12 cellular contexts compared by ENCODE assay signal in the genomic region with DNA sequence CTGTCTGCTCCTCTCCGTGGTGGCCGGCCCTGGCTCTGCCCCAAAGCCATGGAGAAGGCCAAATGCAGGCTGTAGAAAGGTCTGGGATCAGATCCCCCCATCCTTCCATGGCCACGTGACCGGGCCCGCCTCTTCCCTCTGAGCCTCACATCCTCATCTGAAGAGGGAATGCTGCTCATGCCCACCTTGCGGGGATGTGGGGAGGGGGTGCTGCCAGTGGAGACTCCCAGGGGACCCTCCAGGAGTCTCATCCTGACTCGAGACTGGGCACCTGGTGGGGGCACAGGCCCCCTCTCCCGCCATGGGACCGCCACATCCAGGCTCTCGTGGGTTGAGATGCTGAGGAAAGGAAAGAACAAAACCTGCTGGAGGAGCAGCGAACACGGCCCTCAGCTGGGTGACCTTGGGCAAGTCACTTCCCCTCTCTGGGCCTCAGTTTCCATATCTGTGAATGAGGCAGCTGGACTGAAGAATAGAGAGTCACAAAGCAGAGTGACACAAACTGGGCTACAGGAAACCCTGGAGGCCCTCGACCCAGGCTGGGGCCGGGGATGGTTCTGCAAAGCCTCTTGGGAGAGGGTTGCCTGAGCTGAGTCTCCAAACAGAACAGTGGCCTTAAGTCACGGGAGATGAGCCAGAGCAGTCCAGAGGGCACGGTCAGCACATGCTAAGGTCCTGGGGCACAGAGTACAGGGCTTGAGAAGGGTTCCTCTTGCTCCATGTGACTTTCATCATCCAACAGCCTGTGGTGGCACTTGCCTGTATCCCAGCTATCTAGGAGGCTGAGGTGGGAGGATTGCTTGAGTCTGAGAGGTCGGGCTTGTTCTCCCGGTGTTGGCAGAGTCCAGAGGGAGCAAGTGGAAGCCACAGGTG. TPM values are rescaled to one million over a fixed set of nuclear protein-coding genes. Genes with fewer than 3 reads are reported as not detected.
DNase-seq lines count a peak whose midpoint lies in the region; ATAC-seq, FAIRE-seq and TF ChIP-seq lines count a peak whose summit lies in the region.
"Had no signal": no experiment of that assay in that cellular context is flagged by ENCODE, and none has a peak within 500 bp of the region (broad histone marks: within the 10 kb centered on the region; RNA-seq: fewer than 3 reads in every experiment).

No MANE protein-coding gene starts in this region.

- no peak; the same call in 1 of the 2 replicates for TF ChIP-seq POLR2A in GM12878 (IDR thresholded peaks at IDR 0.05; ENCODE audit: low read depth, low read length)

- H3K4me3 Mint-ChIP-seq in activated naive CD4-positive, alpha-beta T cell treated with anti-CD3 and anti-CD28 coated beads, Interleukin-2, amount 10 ng/mL, durations not matched to agents 7 days and 5 days, result peak overlapping the region; percentile 67
- H3K4me3 Mint-ChIP-seq in stimulated activated naive CD8-positive, alpha-beta T cell treated with anti-CD3 and anti-CD28 coated beads, Interleukin-15, amount 100 ng/mL, for 72 hours, result peak overlapping the region; percentile 79 to 89

- H3K27me3 ChIP-seq in GM12878 (replicated peaks in 1 of 2; ENCODE audit: control insufficient read depth in 2 of 2, insufficient read depth in 2 of 2, low read length in 1 of 2), result no peaks in the 10 kb centered on the region

- TF ChIP-seq RAD21 in GM12878 (IDR thresholded peaks at IDR 0.05; ENCODE audit: insufficient read depth, low read depth, low read length), result no peak

- H3K27ac ChIP-seq in GM12878 (ENCODE audit: control insufficient read depth, insufficient read depth), result peak overlapping the region; percentile 94
- H3K27ac ChIP-seq: GM23248 had no signal

- TF ChIP-seq EP300 in GM12878 (IDR thresholded peaks at IDR 0.05; ENCODE audit: borderline replicate concordance in 1 of 2, control insufficient read depth in 1 of 2, low read depth in 2 of 2, low read length in 2 of 2), result no peak

- no peaks in the 10 kb centered on the region for H3K79me2 ChIP-seq in GM12878 (ENCODE audit: control insufficient read depth, insufficient read depth, low read length)

- no peaks in the 10 kb centered on the region for H4K20me1 ChIP-seq in GM12878 (ENCODE audit: control insufficient read depth, insufficient read depth)

- no peak for DNase-seq in activated naive CD4-positive, alpha-beta T cell treated with anti-CD3 and anti-CD28 coated beads, Interleukin-2, amount 10 ng/mL, durations not matched to agents 7 days and 5 days
- DNase-seq in activated naive CD4-positive, alpha-beta T cell (lab: John Stamatoyannopoulos, UW), result no peak
- no peak for DNase-seq in Jurkat, Clone E6-1 (ENCODE audit: low read depth, low spot score)
- DNase-seq in GM12878 (ENCODE audit: low read depth, low spot score) (no peak), foreskin melanocyte (no peak), NCI-H69 (lab: John Stamatoyannopoulos, UW) (no peak)
- no peak for DNase-seq in stimulated activated naive CD8-positive, alpha-beta T cell treated with anti-CD3 and anti-CD28 coated beads, Interleukin-15, amount 100 ng/mL, for 72 hours
- DNase-seq in effector CD4-positive, alpha-beta T cell, result no peak
- DNase-seq: GM23248, NCI-H446 treated with DMSO at 0.1 percent for 48 hours had no signal

- TF ChIP-seq CTCF in GM12878 (IDR thresholded peaks at IDR 0.05 in 2 of 3, conservative IDR thresholded peaks at IDR 0.05 in 1 of 3; ENCODE audit: control insufficient read depth in 2 of 3, extremely low read depth in 1 of 3, insufficient read depth in 1 of 3, low read depth in 3 of 3, low read length in 3 of 3), result no peak

- intact Hi-C loops in GM12878 (cut with micrococcal nuclease; ENCODE audit: unreplicated experiment), result loop anchor here (2.0 kb wide), 3 partner anchors 23 to 43 kb away; no protein-coding TSS in a partner anchor

- H3K36me3 ChIP-seq in GM12878 (ENCODE audit: control insufficient read depth in 2 of 2, insufficient read depth in 2 of 2, low read length in 1 of 2), result no peaks in the 10 kb centered on the region

- peak overlapping the region; percentile 68 for H3K9ac ChIP-seq in GM12878 (ENCODE audit: control insufficient read depth, insufficient read depth, low read length)
- H3K9ac ChIP-seq: GM23248 had no signal

- peaks cover 89% of the 10 kb centered on the region for H3K4me1 Mint-ChIP-seq in activated naive CD4-positive, alpha-beta T cell treated with anti-CD3 and anti-CD28 coated beads, Interleukin-2, amount 10 ng/mL, durations not matched to agents 7 days and 5 days
- peaks cover 83% of the 10 kb centered on the region for H3K4me1 Mint-ChIP-seq in stimulated activated naive CD8-positive, alpha-beta T cell treated with anti-CD3 and anti-CD28 coated beads, Interleukin-15, amount 100 ng/mL, for 72 hours

- POLR2A ChIA-PET in GM12878 (lab: Charles Lee), result interaction anchor here (0.6 to 3.9 kb wide), 20 partner anchors 10 to 133 kb away, joined by 3 to 53 read pairs (median 6); a partner anchor contains a TSS

- CTCF ChIA-PET in activated naive CD4-positive, alpha-beta T cell treated with anti-CD3 and anti-CD28 coated beads, Interleukin-2, amount 10 ng/mL, durations not matched to agents 7 days and 5 days (lab: Charles Lee), result interaction anchor here (0.5 to 1.9 kb wide), 11 partner anchors 8 to 263 kb away, joined by 3 to 16 read pairs (median 3); a partner anchor contains a TSS
- CTCF ChIA-PET in GM12878 (lab: Yijun Ruan, JAX), result interaction anchor here (0.7 to 3.9 kb wide), 11 partner anchors 20 to 237 kb away, joined by 3 to 29 read pairs (median 4); a partner anchor contains a TSS

- SMC1A ChIA-PET in GM12878 (lab: Charles Lee; ENCODE audit: uncharacterized antibody, unreplicated experiment), result interaction anchor here (0.8 to 3.9 kb wide), 29 partner anchors 8 to 260 kb away, joined by 3 to 34 read pairs (median 5); a partner anchor contains a TSS

- BruUV-seq in GM12878 (replicated peaks; lab: Mats Ljungman, UMichigan), result TSS peak; percentile 96

- FAIRE-seq in GM12878 (lab: Jason Lieb, UNC), result peak; percentile 98

- peaks cover 3% of the 10 kb centered on the region for H3K36me3 Mint-ChIP-seq in activated naive CD4-positive, alpha-beta T cell treated with anti-CD3 and anti-CD28 coated beads, Interleukin-2, amount 10 ng/mL, durations not matched to agents 7 days and 5 days

- H3K4me2 ChIP-seq in GM12878 (ENCODE audit: control insufficient read depth, insufficient read depth), result peak overlapping the region; percentile 91
- H3K4me2 ChIP-seq: smooth muscle cell had no signal

- peak; percentile 1 for ATAC-seq in GM12878
- ATAC-seq in stimulated activated naive CD8-positive, alpha-beta T cell treated with anti-CD3 and anti-CD28 coated beads, Interleukin-15, amount 100 ng/mL, for 72 hours, result no peak

- H3K4me3 ChIP-seq in Jurkat, Clone E6-1 (ENCODE audit: low read length), result peak overlapping the region; percentile 35
- H3K4me3 ChIP-seq in GM12878, result no peak overlapping the region
- H3K4me3 ChIP-seq: GM23248, smooth muscle cell had no signal

- H3K9me3 ChIP-seq in GM12878 (replicated peaks; ENCODE audit: control insufficient read depth, insufficient read depth, low read length), result no peaks in the 10 kb centered on the region

- H2AFZ ChIP-seq in GM12878 (ENCODE audit: control insufficient read depth, low read depth, low read length), result peak overlapping the region; percentile 79
- H2AFZ ChIP-seq: GM23248 had no signal

- WGBS in GM12878 (ENCODE audit: insufficient coverage, insufficient replicate concordance, low lambda C conversion rate, missing lambda C conversion rate), result 33% methylated on average over 18 of the region's 18 CpGs

- peak overlapping the region; percentile 99 for H3K27ac Mint-ChIP-seq in activated naive CD4-positive, alpha-beta T cell treated with anti-CD3 and anti-CD28 coated beads, Interleukin-2, amount 10 ng/mL, durations not matched to agents 7 days and 5 days
- peak overlapping the region; percentile 98 to 99 for H3K27ac Mint-ChIP-seq in stimulated activated naive CD8-positive, alpha-beta T cell treated with anti-CD3 and anti-CD28 coated beads, Interleukin-15, amount 100 ng/mL, for 72 hours

- H3K9me3 Mint-ChIP-seq in activated naive CD4-positive, alpha-beta T cell treated with anti-CD3 and anti-CD28 coated beads, Interleukin-2, amount 10 ng/mL, durations not matched to agents 7 days and 5 days, result no peaks in the 10 kb centered on the region
- no peaks in the 10 kb centered on the region for H3K9me3 Mint-ChIP-seq in stimulated activated naive CD8-positive, alpha-beta T cell treated with anti-CD3 and anti-CD28 coated beads, Interleukin-15, amount 100 ng/mL, for 72 hours

- no peaks in the 10 kb centered on the region for H3K27me3 Mint-ChIP-seq in activated naive CD4-positive, alpha-beta T cell treated with anti-CD3 and anti-CD28 coated beads, Interleukin-2, amount 10 ng/mL, durations not matched to agents 7 days and 5 days
- no peaks in the 10 kb centered on the region for H3K27me3 Mint-ChIP-seq in stimulated activated naive CD8-positive, alpha-beta T cell treated with anti-CD3 and anti-CD28 coated beads, Interleukin-15, amount 100 ng/mL, for 72 hours

- in situ Hi-C loops in GM12878 (cut with MboI), result no loop called here

- H3K4me1 ChIP-seq in GM12878 (ENCODE audit: control insufficient read depth, insufficient read depth, low read length), result peaks cover 28% of the 10 kb centered on the region

- RAD21 ChIA-PET in GM12878 (lab: Charles Lee; ENCODE audit: unreplicated experiment), result interaction anchor here (0.7 to 4.3 kb wide), 31 partner anchors 8 to 348 kb away, joined by 3 to 76 read pairs (median 5); a partner anchor contains a TSS

RNA-seq across cellular contexts. Expression of a gene that starts 30.1 kb away (rescaled TPM):
- polyA plus RNA-seq in Jurkat, Clone E6-1 (2012; ENCODE audit: insufficient read depth, insufficient read length), result 2.2 TPM
- 86.2 and 98.0 TPM in 2 replicates for total RNA-seq in GM12878 (2013; cell fraction: nucleolus; rRNA removed)
- total RNA-seq in GM12878 (2014; rRNA removed) (9.8 and 10.1 TPM in 2 replicates), GM12878 (2014; rRNA removed; fragmentation: Illumina TruSeq; extraction: Trizol) (2.7 and 3.8 TPM in 2 replicates), GM12878 (2021) (35.4 and 37.2 TPM in 2 replicates)
- 2.3 TPM for polyA plus RNA-seq in GM12878 (2011; ENCODE audit: low read depth)
- polyA plus RNA-seq in GM12878 (2011; rRNA removed) (4.8 and 12.3 TPM in 2 replicates), GM12878 (2014; fragmentation: Illumina TruSeq; extraction: Trizol) (0.41 and 2.4 TPM in 2 replicates), GM12878 (2014; fragmentation: Nextera tagmentation; extraction: Ambion mirVana) (1 to 10 TPM in 1 of 2 experiments, under 1 TPM in 1; 0.42 to 1.2 TPM), GM12878 (2014; rRNA removed) (39.8 and 43.4 TPM in 2 replicates), GM12878 (2016; fragmentation: Nextera tagmentation; extraction: Ambion mirVana) (10 to 100 TPM; 16.4 to 25.8 TPM)
- polyA plus RNA-seq in GM12878 (2011; cell fraction: cytosol; rRNA removed), result 25.7 and 34.2 TPM in 2 replicates
- 63.5 and 75.0 TPM in 2 replicates for polyA plus RNA-seq in GM12878 (2011; cell fraction: nucleus; rRNA removed)
- polyA plus RNA-seq in GM12878 (2012), result 8.7 and 19.7 TPM in 2 replicates
- 9.8 and 26.4 TPM in 2 replicates for polyA minus RNA-seq in GM12878 (2011; rRNA and poly(A)+ RNA removed)
- polyA minus RNA-seq in GM12878 (2011; cell fraction: cytosol; rRNA and poly(A)+ RNA removed), result 27.6 and 37.3 TPM in 2 replicates
- polyA minus RNA-seq in GM12878 (2011; cell fraction: nucleus; rRNA and poly(A)+ RNA removed), result 109 and 187 TPM in 2 replicates

RNA-seq across cellular contexts. Expression of a gene that starts 43.2 kb away (rescaled TPM):
- not detected for polyA plus RNA-seq in Jurkat, Clone E6-1 (2012; ENCODE audit: insufficient read depth, insufficient read length)
- total RNA-seq in GM12878 (2013; cell fraction: nucleolus; rRNA removed), result not detected in 2 replicates
- not detected in 2 replicates for total RNA-seq in GM12878 (2014; rRNA removed)
- not detected in 2 replicates for total RNA-seq in GM12878 (2014; rRNA removed; fragmentation: Illumina TruSeq; extraction: Trizol)
- not detected in 2 replicates for total RNA-seq in GM12878 (2021)
- not detected for polyA plus RNA-seq in GM12878 (2011; ENCODE audit: low read depth)
- not detected in 2 replicates for polyA plus RNA-seq in GM12878 (2011; rRNA removed)
- not detected in 2 replicates for polyA plus RNA-seq in GM12878 (2011; cell fraction: cytosol; rRNA removed)
- not detected in 2 replicates for polyA plus RNA-seq in GM12878 (2011; cell fraction: nucleus; rRNA removed)
- polyA plus RNA-seq in GM12878 (2012), result not detected in 2 replicates
- polyA plus RNA-seq in GM12878 (2014; fragmentation: Illumina TruSeq; extraction: Trizol), result not detected in 2 replicates
- polyA plus RNA-seq in GM12878 (2014; fragmentation: Nextera tagmentation; extraction: Ambion mirVana), result not detected
- polyA plus RNA-seq in GM12878 (2014; rRNA removed), result not detected in 2 replicates
- not detected for polyA plus RNA-seq in GM12878 (2016; fragmentation: Nextera tagmentation; extraction: Ambion mirVana)
- not detected in 2 replicates for polyA minus RNA-seq in GM12878 (2011; rRNA and poly(A)+ RNA removed)
- not detected in 2 replicates for polyA minus RNA-seq in GM12878 (2011; cell fraction: cytosol; rRNA and poly(A)+ RNA removed)
- polyA minus RNA-seq in GM12878 (2011; cell fraction: nucleus; rRNA and poly(A)+ RNA removed), result not detected in 2 replicates
- total RNA-seq: G401, GM23248, smooth muscle cell had no signal
- polyA plus RNA-seq: GM23248, smooth muscle cell had no signal

RNA-seq across cellular contexts. Expression of a gene that starts 47.5 kb away (rescaled TPM):
- not detected for polyA plus RNA-seq in Jurkat, Clone E6-1 (2012; ENCODE audit: insufficient read depth, insufficient read length)
- not detected in 2 replicates for total RNA-seq in GM12878 (2013; cell fraction: nucleolus; rRNA removed)
- total RNA-seq in GM12878 (2014; rRNA removed) (not detected in 2 replicates), GM12878 (2014; rRNA removed; fragmentation: Illumina TruSeq; extraction: Trizol) (not detected in 2 replicates), GM12878 (2021) (not detected in 2 replicates)
- not detected for polyA plus RNA-seq in GM12878 (2011; ENCODE audit: low read depth)
- polyA plus RNA-seq in GM12878 (2011; rRNA removed) (not detected in 2 replicates), GM12878 (2014; fragmentation: Illumina TruSeq; extraction: Trizol) (not detected in 2 replicates), GM12878 (2014; fragmentation: Nextera tagmentation; extraction: Ambion mirVana) (not detected), GM12878 (2014; rRNA removed) (not detected in 2 replicates), GM12878 (2016; fragmentation: Nextera tagmentation; extraction: Ambion mirVana) (not detected)
- not detected in 2 replicates for polyA plus RNA-seq in GM12878 (2011; cell fraction: cytosol; rRNA removed)
- polyA plus RNA-seq in GM12878 (2011; cell fraction: nucleus; rRNA removed), result not detected in 2 replicates
- not detected in 2 replicates for polyA plus RNA-seq in GM12878 (2012)
- polyA minus RNA-seq in GM12878 (2011; rRNA and poly(A)+ RNA removed), result not detected in 2 replicates
- not detected in 2 replicates for polyA minus RNA-seq in GM12878 (2011; cell fraction: cytosol; rRNA and poly(A)+ RNA removed)
- polyA minus RNA-seq in GM12878 (2011; cell fraction: nucleus; rRNA and poly(A)+ RNA removed), result not detected in 2 replicates
- total RNA-seq: G401, GM23248, smooth muscle cell had no signal
- polyA plus RNA-seq: GM23248, smooth muscle cell had no signal

RNA-seq across cellular contexts. Expression of a gene that starts 50.4 kb away (rescaled TPM):
- polyA plus RNA-seq in Jurkat, Clone E6-1 (2012; ENCODE audit: insufficient read depth, insufficient read length), result not detected
- not detected in 2 replicates for total RNA-seq in GM12878 (2013; cell fraction: nucleolus; rRNA removed)
- total RNA-seq in GM12878 (2014; rRNA removed) (not detected in 2 replicates), GM12878 (2014; rRNA removed; fragmentation: Illumina TruSeq; extraction: Trizol) (not detected in 2 replicates), GM12878 (2021) (not detected in 2 replicates)
- polyA plus RNA-seq in GM12878 (2011; ENCODE audit: low read depth), result not detected
- polyA plus RNA-seq in GM12878 (2011; rRNA removed) (not detected in 2 replicates), GM12878 (2014; fragmentation: Illumina TruSeq; extraction: Trizol) (not detected in 2 replicates), GM12878 (2014; fragmentation: Nextera tagmentation; extraction: Ambion mirVana) (not detected), GM12878 (2014; rRNA removed) (0.27 TPM in 1 of 2 replicates, not detected in the other), GM12878 (2016; fragmentation: Nextera tagmentation; extraction: Ambion mirVana) (not detected)
- polyA plus RNA-seq in GM12878 (2011; cell fraction: cytosol; rRNA removed), result not detected in 2 replicates
- not detected in 2 replicates for polyA plus RNA-seq in GM12878 (2011; cell fraction: nucleus; rRNA removed)
- not detected in 2 replicates for polyA plus RNA-seq in GM12878 (2012)
- not detected in 2 replicates for polyA minus RNA-seq in GM12878 (2011; rRNA and poly(A)+ RNA removed)
- polyA minus RNA-seq in GM12878 (2011; cell fraction: cytosol; rRNA and poly(A)+ RNA removed), result not detected in 2 replicates
- not detected in 2 replicates for polyA minus RNA-seq in GM12878 (2011; cell fraction: nucleus; rRNA and poly(A)+ RNA removed)
- total RNA-seq: G401, GM23248, smooth muscle cell had no signal
- polyA plus RNA-seq: GM23248, smooth muscle cell had no signal

RNA-seq across cellular contexts. Expression of a gene that starts 55.2 kb away (rescaled TPM):
- not detected for polyA plus RNA-seq in Jurkat, Clone E6-1 (2012; ENCODE audit: insufficient read depth, insufficient read length)
- not detected in 2 replicates for total RNA-seq in GM12878 (2013; cell fraction: nucleolus; rRNA removed)
- total RNA-seq in GM12878 (2014; rRNA removed) (not detected in 2 replicates), GM12878 (2014; rRNA removed; fragmentation: Illumina TruSeq; extraction: Trizol) (not detected in 2 replicates), GM12878 (2021) (0.56 TPM in 1 of 2 replicates, not detected in the other)
- not detected for polyA plus RNA-seq in GM12878 (2011; ENCODE audit: low read depth)
- polyA plus RNA-seq in GM12878 (2011; rRNA removed) (not detected in 2 replicates), GM12878 (2014; fragmentation: Illumina TruSeq; extraction: Trizol) (not detected in 2 replicates), GM12878 (2014; fragmentation: Nextera tagmentation; extraction: Ambion mirVana) (under 1 TPM in 1 of 2 experiments, not detected in 1; 0.20 TPM), GM12878 (2014; rRNA removed) (not detected in 2 replicates), GM12878 (2016; fragmentation: Nextera tagmentation; extraction: Ambion mirVana) (not detected)
- not detected in 2 replicates for polyA plus RNA-seq in GM12878 (2011; cell fraction: cytosol; rRNA removed)
- not detected in 2 replicates for polyA plus RNA-seq in GM12878 (2011; cell fraction: nucleus; rRNA removed)
- not detected in 2 replicates for polyA plus RNA-seq in GM12878 (2012)
- polyA minus RNA-seq in GM12878 (2011; rRNA and poly(A)+ RNA removed), result not detected in 2 replicates
- not detected in 2 replicates for polyA minus RNA-seq in GM12878 (2011; cell fraction: cytosol; rRNA and poly(A)+ RNA removed)
- not detected in 2 replicates for polyA minus RNA-seq in GM12878 (2011; cell fraction: nucleus; rRNA and poly(A)+ RNA removed)
- total RNA-seq: G401, GM23248, smooth muscle cell had no signal
- polyA plus RNA-seq: GM23248, smooth muscle cell had no signal
